Comparison of ENCODE assay signal across 8 cellular contexts in the genomic region with DNA sequence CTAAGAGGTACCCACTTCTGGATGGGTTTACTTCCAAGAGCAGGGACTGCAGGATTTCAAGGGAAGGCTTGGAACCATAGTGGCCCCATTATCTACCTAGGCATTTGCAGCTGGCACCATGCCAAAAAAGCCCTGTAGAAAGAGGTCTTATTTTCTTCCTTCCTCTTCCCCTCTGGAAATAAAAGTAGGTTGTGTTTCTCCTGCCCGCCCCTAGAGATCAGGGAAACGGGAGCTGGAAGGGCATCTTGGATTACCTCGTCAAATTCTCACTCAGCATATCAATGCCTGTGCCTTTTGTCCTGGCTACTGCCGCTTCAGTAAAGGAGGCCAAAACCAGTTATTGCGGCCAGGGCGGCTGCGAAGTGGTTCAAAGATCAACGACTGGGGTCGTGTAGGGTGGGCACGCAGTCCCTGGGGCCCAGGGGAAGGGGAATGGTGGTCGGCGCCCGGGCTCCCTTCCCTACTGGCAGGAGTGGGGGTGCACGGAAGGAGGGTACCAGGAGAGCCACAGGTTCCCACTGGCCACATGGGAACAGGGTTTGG. TPM values are rescaled to one million over a fixed set of nuclear protein-coding genes. Genes with fewer than 3 reads are reported as not detected.
DNase-seq lines count a peak whose midpoint lies in the region; ATAC-seq and TF ChIP-seq lines count a peak whose summit lies in the region.

No MANE protein-coding gene starts in this region.

- no peak for TF ChIP-seq CTCF in lower leg skin (IDR thresholded peaks at IDR 0.05)

- H3K27me3 Mint-ChIP-seq in activated T-cell treated with anti-CD3 and anti-CD28 coated beads, Interleukin-2, amount 50 U/mL, for 24 hours, result peaks cover 59% of the 10 kb centered on the region
- peaks cover 48% of the 10 kb centered on the region for H3K27me3 Mint-ChIP-seq in activated naive CD8-positive, alpha-beta T cell treated with anti-CD3 and anti-CD28 coated beads, Interleukin-2, amount 10 ng/mL, durations not matched to agents 7 days and 5 days
- peaks cover 4 to 7% (median 6%) of the 10 kb centered on the region in 3 donors for H3K27me3 Mint-ChIP-seq in immature natural killer cell (ENCODE audit: low read depth in 3 of 3)

- WGBS in lower leg skin, 2 donors, result 21 to 24% methylated on average over 14 of the region's 14 CpGs

- ATAC-seq in activated naive CD8-positive, alpha-beta T cell treated with anti-CD3 and anti-CD28 coated beads, Interleukin-2, amount 10 ng/mL, durations not matched to agents 7 days and 5 days (ENCODE audit: low read depth), result no peak
- ATAC-seq in HG02763 (IDR thresholded peaks at IDR 0.05; ENCODE audit: unreplicated experiment), result no peak

- intact Hi-C loops in lower leg skin (cut with DNase I; ENCODE audit: low total_unique reads), result no loop called here

- POLR2A ChIA-PET in activated naive CD8-positive, alpha-beta T cell treated with anti-CD3 and anti-CD28 coated beads, Interleukin-2, amount 10 ng/mL, durations not matched to agents 7 days and 5 days (lab: Charles Lee), result no interaction called here

- no peaks in the 10 kb centered on the region for H3K36me3 Mint-ChIP-seq in activated T-cell treated with anti-CD3 and anti-CD28 coated beads, Interleukin-2, amount 50 U/mL, for 24 hours (ENCODE audit: low read depth)
- peaks cover 4% of the 10 kb centered on the region for H3K36me3 Mint-ChIP-seq in activated naive CD8-positive, alpha-beta T cell treated with anti-CD3 and anti-CD28 coated beads, Interleukin-2, amount 10 ng/mL, durations not matched to agents 7 days and 5 days
- no peaks in the 10 kb centered on the region for H3K36me3 Mint-ChIP-seq in immature natural killer cell

- peaks cover 16% of the 10 kb centered on the region for H3K4me1 Mint-ChIP-seq in activated T-cell treated with anti-CD3 and anti-CD28 coated beads, Interleukin-2, amount 50 U/mL, for 24 hours (ENCODE audit: low read depth)
- H3K4me1 Mint-ChIP-seq in activated naive CD8-positive, alpha-beta T cell treated with anti-CD3 and anti-CD28 coated beads, Interleukin-2, amount 10 ng/mL, durations not matched to agents 7 days and 5 days, result peaks cover 18% of the 10 kb centered on the region
- H3K4me1 Mint-ChIP-seq in immature natural killer cell, result peaks cover 22 to 24% of the 10 kb centered on the region in 2 donors

- H3K4me3 ChIP-seq in lower leg skin (ENCODE audit: low read depth, poor library complexity, severe bottlenecking), result no peak overlapping the region

- no peak overlapping the region for H3K27ac Mint-ChIP-seq in activated T-cell treated with anti-CD3 and anti-CD28 coated beads, Interleukin-2, amount 50 U/mL, for 24 hours
- no peak overlapping the region for H3K27ac Mint-ChIP-seq in activated naive CD8-positive, alpha-beta T cell treated with anti-CD3 and anti-CD28 coated beads, Interleukin-2, amount 10 ng/mL, durations not matched to agents 7 days and 5 days
- H3K27ac Mint-ChIP-seq in immature natural killer cell, result peak overlapping the region in 3 of 6 donors; percentile 36 to 53 (median 49)

- DNase-seq in activated T-cell treated with anti-CD3 and anti-CD28 coated beads, Interleukin-2, amount 50 U/mL, for 24 hours, result peak; percentile 34
- no peak for DNase-seq in activated T-cell treated with anti-CD3 and anti-CD28 coated beads, Interleukin-2, amount 50 U/mL, for 48 hours
- no peak for DNase-seq in activated naive CD8-positive, alpha-beta T cell treated with anti-CD3 and anti-CD28 coated beads, Interleukin-2, amount 10 ng/mL, durations not matched to agents 7 days and 5 days
- DNase-seq in immature natural killer cell, result no peak
- peak; percentile 72 for DNase-seq in superior temporal gyrus (ENCODE audit: extremely low spot score)
- DNase-seq in SW 1271 (lab: John Stamatoyannopoulos, UW), result no peak
- no peak for DNase-seq in lower leg skin (ENCODE audit: low spot score in 2 of 2)

- no peak for TF ChIP-seq POLR2A in lower leg skin (IDR thresholded peaks at IDR 0.05)

- H3K4me3 Mint-ChIP-seq in activated T-cell treated with anti-CD3 and anti-CD28 coated beads, Interleukin-2, amount 50 U/mL, for 24 hours, result peak overlapping the region; percentile 66
- H3K4me3 Mint-ChIP-seq in activated naive CD8-positive, alpha-beta T cell treated with anti-CD3 and anti-CD28 coated beads, Interleukin-2, amount 10 ng/mL, durations not matched to agents 7 days and 5 days, result peak overlapping the region; percentile 78
- H3K4me3 Mint-ChIP-seq in immature natural killer cell, result peak overlapping the region; percentile 85 to 90 (median 86)

- no peaks in the 10 kb centered on the region for H3K9me3 Mint-ChIP-seq in activated T-cell treated with anti-CD3 and anti-CD28 coated beads, Interleukin-2, amount 50 U/mL, for 24 hours
- H3K9me3 Mint-ChIP-seq in activated naive CD8-positive, alpha-beta T cell treated with anti-CD3 and anti-CD28 coated beads, Interleukin-2, amount 10 ng/mL, durations not matched to agents 7 days and 5 days, result no peaks in the 10 kb centered on the region
- no peaks in the 10 kb centered on the region for H3K9me3 Mint-ChIP-seq in immature natural killer cell

RNA-seq across cellular contexts. Expression of gene SCD5, which starts 1.5 kb away (rescaled TPM):
- 1 to 10 TPM; 6.2 to 6.9 TPM for total RNA-seq in activated naive CD8-positive, alpha-beta T cell treated with anti-CD3 and anti-CD28 coated beads, Interleukin-2, amount 10 ng/mL, durations not matched to agents 7 days and 5 days
- 10 to 100 TPM in 2 of 3 donors, 1 to 10 TPM in 1; 4.6 to 16.1 (median 11.3) TPM for polyA plus RNA-seq in immature natural killer cell
- total RNA-seq in lower leg skin, result 10 to 100 TPM in 2 of 4 donors, 1 to 10 TPM in 2; 4.6 to 16.9 (median 11.6) TPM

Comparison
In these comparisons a context has a peak if more than half of its experiments do, and no peak if none do; other contexts are left out.
1. DNase-seq: peak in activated T-cell treated with anti-CD3 and anti-CD28 coated beads, Interleukin-2, amount 50 U/mL, for 24 hours (single experiment) and superior temporal gyrus (single experiment); none in activated T-cell treated with anti-CD3 and anti-CD28 coated beads, Interleukin-2, amount 50 U/mL, for 48 hours (0 of 2), activated naive CD8-positive, alpha-beta T cell treated with anti-CD3 and anti-CD28 coated beads, Interleukin-2, amount 10 ng/mL, durations not matched to agents 7 days and 5 days (single experiment), immature natural killer cell (0 of 3), SW 1271 (0 of 2) and lower leg skin (0 of 2).
2. Peak in every context shown above with its lines, with median percentiles within 50 percentile points of each other: H3K4me3 Mint-ChIP-seq.